In the genomic region with DNA sequence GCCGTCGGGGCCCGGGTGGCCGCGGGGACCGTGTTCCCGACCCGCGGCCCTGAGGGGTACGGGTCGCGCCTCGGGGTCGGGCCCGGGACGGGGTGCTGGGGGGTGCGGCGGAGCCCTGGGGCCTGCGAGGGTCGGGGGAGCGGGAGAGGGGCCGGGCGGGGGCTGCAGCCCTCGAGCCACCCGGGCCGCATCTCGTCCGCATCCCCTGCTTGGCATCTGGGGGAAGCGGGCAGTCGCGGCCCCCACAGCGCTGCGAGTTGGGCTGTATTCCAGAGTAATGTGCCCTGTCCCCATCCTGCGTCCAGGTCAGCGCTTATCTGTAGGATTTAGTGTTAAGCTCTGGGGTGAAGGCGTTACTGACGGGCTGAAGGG, we compare ENCODE assay signal across 8 cellular contexts. TPM values are rescaled to one million over a fixed set of nuclear protein-coding genes. Genes with fewer than 3 reads are reported as not detected.
DNase-seq lines count a peak whose midpoint lies in the region; TF ChIP-seq lines count a peak whose summit lies in the region.

No MANE protein-coding gene starts in this region.

- peaks cover 56% of the 10 kb centered on the region for H3K79me2 ChIP-seq in Loucy (ENCODE audit: insufficient read depth, low read length)

- no peak overlapping the region for H2AFZ ChIP-seq in Loucy (ENCODE audit: low read length)

- H3K9me3 ChIP-seq in Loucy (ENCODE audit: insufficient read depth, low read depth, low read length) (no peaks in the 10 kb centered on the region), endodermal cell (ENCODE audit: control insufficient read depth, low read length) (no peaks in the 10 kb centered on the region), neutrophil (no peaks in the 10 kb centered on the region)

- H3K4me1 Mint-ChIP-seq in endodermal cell, result peaks cover 9% of the 10 kb centered on the region

- peaks cover 27% of the 10 kb centered on the region for H3K36me3 Mint-ChIP-seq in endodermal cell (ENCODE audit: low read depth)

- WGBS in endodermal cell (ENCODE audit: insufficient coverage in 1 of 2, insufficient read length in 1 of 2), 2 experiments, result 0 to 1% methylated on average over 13 to 37 of the region's 37 CpGs

- H3K27me3 Mint-ChIP-seq in endodermal cell (ENCODE audit: insufficient read depth), result no peaks in the 10 kb centered on the region

- H3K9ac ChIP-seq in Loucy (ENCODE audit: low read depth, low read length, poor library complexity, severe bottlenecking), result peak overlapping the region; percentile 88
- peak overlapping the region; percentile 39 for H3K9ac ChIP-seq in endodermal cell (ENCODE audit: extremely low read depth, low read length, poor library complexity, severe bottlenecking)

- H3K27me3 ChIP-seq in Loucy (ENCODE audit: insufficient read depth, low read length, poor library complexity, severe bottlenecking) (no peaks in the 10 kb centered on the region), endodermal cell (ENCODE audit: control insufficient read depth, insufficient read depth, low read length, poor library complexity, severe bottlenecking) (no peaks in the 10 kb centered on the region), neutrophil (no peaks in the 10 kb centered on the region)

- peaks cover 8% of the 10 kb centered on the region; the same call in 1 of the 2 replicates for H3K36me3 ChIP-seq in Loucy (ENCODE audit: insufficient read depth, low read length)
- peaks cover 56% of the 10 kb centered on the region for H3K36me3 ChIP-seq in endodermal cell (ENCODE audit: control insufficient read depth, insufficient read depth, low read length)
- H3K36me3 ChIP-seq in neutrophil, result peaks cover 41% of the 10 kb centered on the region

- no peaks in the 10 kb centered on the region for H3K9me3 Mint-ChIP-seq in endodermal cell

- no peaks in the 10 kb centered on the region for H3K9me2 ChIP-seq in Loucy (replicated peaks; ENCODE audit: low read depth, low read length)

- H3K4me3 ChIP-seq in GM12864 (ENCODE audit: low read depth, low read length) (peak overlapping the region; percentile 98), Loucy (ENCODE audit: low read length, poor library complexity, severe bottlenecking) (peak overlapping the region; percentile 88), endodermal cell (ENCODE audit: low read length) (peak overlapping the region; percentile 93), neutrophil (ENCODE audit: low read depth in 1 of 2, low read length in 1 of 2) (peak overlapping the region; percentile 84 to 95)

- TF ChIP-seq CTCF in GM12864 (IDR thresholded peaks at IDR 0.05; ENCODE audit: low read depth, low read length, missing control alignments), result no peak
- TF ChIP-seq CTCF in Loucy (conservative IDR thresholded peaks at IDR 0.05; ENCODE audit: low read length), result no peak
- no peak for TF ChIP-seq CTCF in endodermal cell (conservative IDR thresholded peaks at IDR 0.05)
- no peak for TF ChIP-seq CTCF in neutrophil (IDR thresholded peaks at IDR 0.05)

- DNase-seq in GM12864 (ENCODE audit: low read depth) (no peak), endodermal cell (no peak), NCI-H2196 treated with DMSO at 0.1 percent for 48 hours (lab: John Stamatoyannopoulos, UW; ENCODE audit: unreplicated experiment) (no peak), NCI-H345 (lab: John Stamatoyannopoulos, UW) (no peak), NCI-H187 treated with DMSO at 0.1 percent for 48 hours (lab: John Stamatoyannopoulos, UW) (no peak), CD1c-positive myeloid dendritic cell (ENCODE audit: extremely low spot score) (no peak)

- H3K27ac Mint-ChIP-seq in endodermal cell, result peak overlapping the region; percentile 61

- peaks cover 25% of the 10 kb centered on the region for H3K4me1 ChIP-seq in Loucy (ENCODE audit: insufficient read depth, low read length, poor library complexity, severe bottlenecking)
- H3K4me1 ChIP-seq in endodermal cell (ENCODE audit: control insufficient read depth, insufficient read depth, low read length), result peaks cover 6% of the 10 kb centered on the region
- H3K4me1 ChIP-seq in neutrophil (ENCODE audit: control insufficient read depth in 1 of 2, insufficient read depth in 1 of 2, low read depth in 1 of 2, low read length in 1 of 2), result peaks cover 26 to 31% of the 10 kb centered on the region in 2 experiments

- no peaks in the 10 kb centered on the region for H3F3A ChIP-seq in Loucy (ENCODE audit: low read depth)

- H3K4me3 Mint-ChIP-seq in endodermal cell, result peak overlapping the region; percentile 73

- peak overlapping the region; percentile 90 for H3K4me2 ChIP-seq in Loucy (ENCODE audit: low read depth, low read length, poor library complexity, severe bottlenecking)

- H4K20me1 ChIP-seq in Loucy (ENCODE audit: insufficient read depth, low read length, poor library complexity, severe bottlenecking), result peaks cover 24% of the 10 kb centered on the region

- H3K27ac ChIP-seq in endodermal cell (ENCODE audit: low read depth, low read length) (no peak overlapping the region), neutrophil (peak overlapping the region; percentile 95)

RNA-seq across cellular contexts. Expression of a gene that starts 0.4 kb away (rescaled TPM):
- 100 to 1,000 TPM; 114 TPM for total RNA-seq in endodermal cell
- 68.8 TPM for polyA plus RNA-seq in endodermal cell (2013, experiment 1 of 2)
- 63.1 TPM for polyA plus RNA-seq in endodermal cell (2013, experiment 2 of 2)

RNA-seq across cellular contexts. Expression of a gene that starts 0.7 kb away (rescaled TPM):
- 10 to 100 TPM; 21.3 to 24.9 TPM for total RNA-seq in endodermal cell
- polyA plus RNA-seq in endodermal cell (2013, experiment 1 of 2), result 10.8 TPM
- polyA plus RNA-seq in endodermal cell (2013, experiment 2 of 2), result 8.9 TPM

RNA-seq across cellular contexts. Expression of a gene that starts 20.3 kb away (rescaled TPM):
- 10 to 100 TPM; 35.6 TPM for total RNA-seq in endodermal cell
- polyA plus RNA-seq in endodermal cell (2013, experiment 1 of 2), result 25.1 TPM
- polyA plus RNA-seq in endodermal cell (2013, experiment 2 of 2), result 23.8 TPM
